22 cellular contexts compared by ENCODE assay signal in the genomic region with DNA sequence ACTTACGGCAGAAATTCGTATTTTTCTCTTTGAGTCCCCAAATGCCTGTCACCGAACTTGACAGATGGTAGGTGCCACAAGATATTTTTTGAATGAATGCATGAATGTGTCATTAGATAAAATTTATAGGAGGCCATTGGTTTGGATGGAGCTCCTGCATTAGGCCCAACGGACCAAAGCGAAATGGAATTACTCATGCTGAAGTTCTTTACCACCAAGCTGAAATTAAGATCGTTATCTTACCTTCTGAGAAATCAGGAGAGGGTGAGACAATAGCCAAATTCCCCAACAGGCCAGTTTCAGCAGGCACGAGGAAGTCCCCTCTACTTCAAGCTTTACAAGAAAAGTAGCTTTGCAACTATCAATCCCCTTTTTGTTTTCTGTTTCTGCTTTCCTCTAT.
"Had no signal": no experiment of that assay in that cellular context is flagged by ENCODE, and none has a peak within 500 bp of the region (broad histone marks: within the 10 kb centered on the region; RNA-seq: fewer than 3 reads in every experiment).

No MANE protein-coding gene starts in this region.

- ATAC-seq: activated CD8-positive, alpha-beta memory T cell treated with anti-CD3 and anti-CD28 coated beads, Interleukin-2, amount 10 ng/mL, durations not matched to agents 7 days and 5 days; activated CD8-positive, alpha-beta T cell treated with anti-CD3 and anti-CD28 coated beads, Interleukin-2, amount 10 ng/mL, durations not matched to agents 7 days and 5 days; body of pancreas; PC-3; WTC11 had no signal

- H3K4me3 ChIP-seq: body of pancreas had no signal

- H3K9me3 ChIP-seq: body of pancreas had no signal

- H3K9me3 Mint-ChIP-seq: activated naive CD4-positive, alpha-beta T cell treated with anti-CD3 and anti-CD28 coated beads, Interleukin-2, amount 50 U/mL, for 24 hours; activated T-cell treated with anti-CD3 and anti-CD28 coated beads, Interleukin-2, amount 50 U/mL, for 24 hours had no signal

- DNase-seq: activated CD4-positive, alpha-beta T cell treated with anti-CD3 and anti-CD28 coated beads for 48 hours; activated CD4-positive, alpha-beta T cell treated with anti-CD3 and anti-CD28 coated beads, Interleukin-2, amount 50 U/mL, for 4 hours; activated CD4-positive, CD25-positive, alpha-beta regulatory T cell treated with anti-CD3 and anti-CD28 coated beads, Interleukin-2, amount 50 U/mL, for 72 hours; activated CD8-positive, alpha-beta memory T cell treated with anti-CD3 and anti-CD28 coated beads, Interleukin-2, amount 10 ng/mL, durations not matched to agents 7 days and 5 days; activated CD8-positive, alpha-beta T cell treated with anti-CD3 and anti-CD28 coated beads, Interleukin-2, amount 10 ng/mL, durations not matched to agents 7 days and 5 days; activated effector memory CD4-positive, alpha-beta T cell treated with Interleukin-2 at 50 U/mL for 16 hours; activated naive CD4-positive, alpha-beta T cell; activated T-cell treated with anti-CD3 and anti-CD28 coated beads, Interleukin-2, amount 50 U/mL, for 24 hours; aorta; body of pancreas; Karpas-422; NCI-H1105 treated with DMSO at 0.1 percent for 48 hours; NCI-H1436 treated with DMSO at 0.1 percent for 48 hours; NCI-H187; NCI-H2081; NCI-H524; PC-3; SHP77 treated with DMSO at 0.1 percent for 48 hours had no signal

- H3K27ac Mint-ChIP-seq: activated CD8-positive, alpha-beta memory T cell treated with anti-CD3 and anti-CD28 coated beads, Interleukin-2, amount 10 ng/mL, durations not matched to agents 7 days and 5 days; activated CD8-positive, alpha-beta T cell treated with anti-CD3 and anti-CD28 coated beads, Interleukin-2, amount 10 ng/mL, durations not matched to agents 7 days and 5 days; activated naive CD4-positive, alpha-beta T cell treated with anti-CD3 and anti-CD28 coated beads, Interleukin-2, amount 50 U/mL, for 24 hours; activated T-cell treated with anti-CD3 and anti-CD28 coated beads, Interleukin-2, amount 50 U/mL, for 24 hours; activated T-helper 1 cell treated with anti-CD3 and anti-CD28 coated beads, Interleukin-12 subunit alpha, Interleukin-12 subunit beta, Interleukin-2, Interleukin-4 antibody, amounts not matched to agents 30 ng/mL and 10 ng/mL and 1 ng/mL, durations not matched to agents 14 hours and 24 hours and 36 hours; T-helper 1 cell treated with Interleukin-12 subunit alpha and Interleukin-12 subunit beta and Interleukin-4 antibody, amounts not matched to agents 30 μg/mL and 1 μg/mL, for 36 hours; WTC11 had no signal

- H3K27me3 Mint-ChIP-seq: activated CD8-positive, alpha-beta memory T cell treated with anti-CD3 and anti-CD28 coated beads, Interleukin-2, amount 10 ng/mL, durations not matched to agents 7 days and 5 days; activated naive CD4-positive, alpha-beta T cell treated with anti-CD3 and anti-CD28 coated beads, Interleukin-2, amount 50 U/mL, for 24 hours; activated T-cell treated with anti-CD3 and anti-CD28 coated beads, Interleukin-2, amount 50 U/mL, for 24 hours had no signal

- H3K36me3 Mint-ChIP-seq: activated CD8-positive, alpha-beta memory T cell treated with anti-CD3 and anti-CD28 coated beads, Interleukin-2, amount 10 ng/mL, durations not matched to agents 7 days and 5 days; activated naive CD4-positive, alpha-beta T cell treated with anti-CD3 and anti-CD28 coated beads, Interleukin-2, amount 50 U/mL, for 24 hours; WTC11 had no signal

- H3K27me3 ChIP-seq: body of pancreas had no signal

- H3K4me1 ChIP-seq: body of pancreas had no signal

- H3K27ac ChIP-seq: body of pancreas had no signal

- H3K4me1 Mint-ChIP-seq: activated CD8-positive, alpha-beta memory T cell treated with anti-CD3 and anti-CD28 coated beads, Interleukin-2, amount 10 ng/mL, durations not matched to agents 7 days and 5 days; activated naive CD4-positive, alpha-beta T cell treated with anti-CD3 and anti-CD28 coated beads, Interleukin-2, amount 50 U/mL, for 24 hours had no signal

- H3K4me3 Mint-ChIP-seq: activated CD8-positive, alpha-beta memory T cell treated with anti-CD3 and anti-CD28 coated beads, Interleukin-2, amount 10 ng/mL, durations not matched to agents 7 days and 5 days; activated CD8-positive, alpha-beta T cell treated with anti-CD3 and anti-CD28 coated beads, Interleukin-2, amount 10 ng/mL, durations not matched to agents 7 days and 5 days; activated naive CD4-positive, alpha-beta T cell treated with anti-CD3 and anti-CD28 coated beads, Interleukin-2, amount 50 U/mL, for 24 hours; activated T-cell treated with anti-CD3 and anti-CD28 coated beads, Interleukin-2, amount 50 U/mL, for 24 hours; activated T-helper 1 cell treated with anti-CD3 and anti-CD28 coated beads, Interleukin-12 subunit alpha, Interleukin-12 subunit beta, Interleukin-2, Interleukin-4 antibody, amounts not matched to agents 30 ng/mL and 10 ng/mL and 1 ng/mL, durations not matched to agents 14 hours and 24 hours and 36 hours; T-helper 1 cell treated with Interleukin-12 subunit alpha and Interleukin-12 subunit beta and Interleukin-4 antibody, amounts not matched to agents 30 μg/mL and 1 μg/mL, for 36 hours; WTC11 had no signal
